ENCODE assay signal across 9 cellular contexts in genomic region chr10:110783509-110784103, GRCh38.
A peak's percentile ranks its signal among the peaks of the same experiment; 100 is the strongest.
DNase-seq lines count a peak whose midpoint lies in the region; ATAC-seq and TF ChIP-seq lines count a peak whose summit lies in the region.
"Had no signal": no experiment of that assay in that cellular context is flagged by ENCODE, and none has a peak within 500 bp of the region (broad histone marks: within the 10 kb centered on the region; RNA-seq: fewer than 3 reads in every experiment).

No MANE protein-coding gene starts in this region.

- no peaks in the 10 kb centered on the region for H3K36me3 ChIP-seq in CD8-positive, alpha-beta T cell (ENCODE audit: insufficient read depth, low read length)

- peak; percentile 87 for ATAC-seq in CD8-positive, alpha-beta T cell

- POLR2A ChIA-PET in CD8-positive, alpha-beta T cell (lab: Charles Lee), result interaction anchor here (0.5 to 1.0 kb wide), 3 partner anchors 84 to 113 kb away, joined by 3 read pairs; no protein-coding TSS in a partner anchor
- POLR2A ChIA-PET in activated CD4-positive, alpha-beta memory T cell treated with anti-CD3 and anti-CD28 coated beads for 36 hours (lab: Charles Lee), result interaction anchor here (1.0 kb wide), 1 partner anchor 10 kb away, joined by 4 read pairs; no protein-coding TSS in a partner anchor

- peaks cover 21% of the 10 kb centered on the region for H3K4me1 ChIP-seq in CD8-positive, alpha-beta T cell (ENCODE audit: insufficient read depth, low read length)

- H3K4me1 Mint-ChIP-seq in CD8-positive, alpha-beta T cell (ENCODE audit: low read depth), result peaks cover 46% of the 10 kb centered on the region
- peaks cover 31% of the 10 kb centered on the region for H3K4me1 Mint-ChIP-seq in activated CD4-positive, alpha-beta memory T cell treated with anti-CD3 and anti-CD28 coated beads for 36 hours (ENCODE audit: low read depth)

- no peak for TF ChIP-seq CTCF in CD8-positive, alpha-beta T cell (IDR thresholded peaks at IDR 0.05)
- TF ChIP-seq CTCF in cardiac fibroblast (IDR thresholded peaks at IDR 0.05; ENCODE audit: low read depth, low read length), result no peak

- H3K9me3 ChIP-seq in CD8-positive, alpha-beta T cell (ENCODE audit: low read length), result no peaks in the 10 kb centered on the region

- no peaks in the 10 kb centered on the region for H3K27me3 Mint-ChIP-seq in CD8-positive, alpha-beta T cell (ENCODE audit: low read depth)
- no peaks in the 10 kb centered on the region for H3K27me3 Mint-ChIP-seq in activated CD4-positive, alpha-beta memory T cell treated with anti-CD3 and anti-CD28 coated beads for 36 hours

- CTCF ChIA-PET in CD8-positive, alpha-beta T cell (lab: Charles Lee), result no interaction called here
- CTCF ChIA-PET in activated CD4-positive, alpha-beta memory T cell treated with anti-CD3 and anti-CD28 coated beads for 36 hours (lab: Charles Lee), result interaction anchor here (1.0 to 1.8 kb wide), 3 partner anchors 20 to 99 kb away, joined by 3 to 4 read pairs (median 3); no protein-coding TSS in a partner anchor

- peak overlapping the region; percentile 40 for H3K27ac ChIP-seq in CD8-positive, alpha-beta T cell (ENCODE audit: low read depth, low read length)

- no peak overlapping the region for H3K4me3 ChIP-seq in CD8-positive, alpha-beta T cell (ENCODE audit: low read depth, low read length)
- H3K4me3 ChIP-seq in cardiac fibroblast (replicated peaks in 1 of 2; ENCODE audit: low read depth in 2 of 2, low read length in 2 of 2), result no peak overlapping the region

- H3K36me3 Mint-ChIP-seq in CD8-positive, alpha-beta T cell, result no peaks in the 10 kb centered on the region
- peaks cover 2% of the 10 kb centered on the region for H3K36me3 Mint-ChIP-seq in activated CD4-positive, alpha-beta memory T cell treated with anti-CD3 and anti-CD28 coated beads for 36 hours

- DNase-seq in CD8-positive, alpha-beta T cell, result peak; percentile 42 to 90 (median 67)
- peak; percentile 87 for DNase-seq in activated CD4-positive, alpha-beta memory T cell treated with anti-CD3 and anti-CD28 coated beads for 36 hours
- peak; percentile 38 to 46 for DNase-seq in cardiac fibroblast (ENCODE audit: low read depth in 2 of 2)
- DNase-seq in stimulated activated CD4-positive, alpha-beta T cell treated with anti-CD3 and anti-CD28 coated beads, Interleukin-15, amount 100 ng/mL, for 48 hours (ENCODE audit: low read depth in 2 of 2), result peak; percentile 51 to 67
- DNase-seq in retina, result no peak
- DNase-seq in MV-4-11 (lab: John Stamatoyannopoulos, UW), result no peak
- DNase-seq in ACHN, result no peak
- DNase-seq in NCI-H446 (lab: John Stamatoyannopoulos, UW), result no peak

- in situ Hi-C loops in ACHN (cut with HindIII; ENCODE audit: low pct_ligation_motif_present, low pct_unique_long_range_greater_than_20kb, low sequenced_read_pairs), result no loop called here

- H3K4me3 Mint-ChIP-seq in CD8-positive, alpha-beta T cell, result peak overlapping the region; percentile 40
- no peak overlapping the region for H3K4me3 Mint-ChIP-seq in activated CD4-positive, alpha-beta memory T cell treated with anti-CD3 and anti-CD28 coated beads for 36 hours
- H3K4me3 Mint-ChIP-seq: neural crest cell had no signal

- no peaks in the 10 kb centered on the region for H3K27me3 ChIP-seq in CD8-positive, alpha-beta T cell (ENCODE audit: insufficient read depth, low read length)

- peaks cover 3% of the 10 kb centered on the region for H3K9me3 Mint-ChIP-seq in CD8-positive, alpha-beta T cell
- H3K9me3 Mint-ChIP-seq in activated CD4-positive, alpha-beta memory T cell treated with anti-CD3 and anti-CD28 coated beads for 36 hours, result peaks cover 4% of the 10 kb centered on the region
- H3K9me3 Mint-ChIP-seq: neural crest cell had no signal

- intact Hi-C loops in CD8-positive, alpha-beta T cell (cut with DNase I, micrococcal nuclease), result loop anchor here in 1 of 2 experiments (2.0 to 5.0 kb wide), 2 partner anchors 36 to 77 kb away; no protein-coding TSS in a partner anchor
- intact Hi-C loops in activated CD4-positive, alpha-beta memory T cell treated with anti-CD3 and anti-CD28 coated beads for 36 hours (cut with micrococcal nuclease), result loop anchor here (1.0 to 2.0 kb wide), 2 partner anchors 9 to 59 kb away; no protein-coding TSS in a partner anchor

- peak overlapping the region; percentile 94 for H3K27ac Mint-ChIP-seq in CD8-positive, alpha-beta T cell
- peak overlapping the region; percentile 64 for H3K27ac Mint-ChIP-seq in activated CD4-positive, alpha-beta memory T cell treated with anti-CD3 and anti-CD28 coated beads for 36 hours

Comparison
In these comparisons a context has a peak if more than half of its experiments do, and no peak if none do; other contexts are left out.
1. DNase-seq: peak in CD8-positive, alpha-beta T cell (7 of 7), activated CD4-positive, alpha-beta memory T cell treated with anti-CD3 and anti-CD28 coated beads for 36 hours (single experiment), cardiac fibroblast (2 of 2) and stimulated activated CD4-positive, alpha-beta T cell treated with anti-CD3 and anti-CD28 coated beads, Interleukin-15, amount 100 ng/mL, for 48 hours (2 of 2); none in retina (single experiment), MV-4-11 (single experiment), ACHN (single experiment) and NCI-H446 (0 of 2).